In the genomic region with DNA sequence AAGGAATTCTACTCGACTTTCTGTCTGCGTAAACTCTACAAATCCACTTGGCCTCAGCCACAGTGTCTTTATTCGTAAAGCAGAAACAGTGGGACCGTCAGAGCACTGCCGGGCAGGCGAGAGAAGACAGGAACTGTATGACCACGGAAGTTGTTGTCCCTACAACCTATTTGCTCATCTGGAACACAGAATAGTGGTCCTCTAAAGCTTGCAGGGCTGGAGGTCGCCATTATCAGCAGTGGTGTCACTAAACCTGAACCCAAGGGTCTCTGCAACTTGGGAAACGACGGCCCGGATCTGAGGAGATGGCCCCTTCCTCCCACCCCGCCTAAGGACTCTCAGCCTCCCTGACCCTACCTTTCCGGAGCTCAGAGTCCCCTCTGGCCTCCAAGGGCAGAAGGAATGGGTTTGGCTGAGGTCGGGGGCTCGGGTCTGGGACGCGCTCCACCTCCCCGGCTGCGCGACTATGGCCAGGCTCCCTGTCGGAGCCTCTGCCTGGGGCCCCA, we compare ENCODE assay signal across 8 cellular contexts. TPM values are rescaled to one million over a fixed set of nuclear protein-coding genes. Genes with fewer than 3 reads are reported as not detected.
DNase-seq lines count a peak whose midpoint lies in the region; ATAC-seq and TF ChIP-seq lines count a peak whose summit lies in the region.

No MANE protein-coding gene starts in this region.

- peaks cover 40% of the 10 kb centered on the region for H3K4me1 Mint-ChIP-seq in activated CD4-positive, alpha-beta T cell treated with anti-CD3 and anti-CD28 coated beads, Interleukin-2, amount 10 ng/mL, durations not matched to agents 7 days and 5 days
- peaks cover 49% of the 10 kb centered on the region for H3K4me1 Mint-ChIP-seq in central memory CD8-positive, alpha-beta T cell

- intact Hi-C loops in right lobe of liver (cut with DNase I) (no loop called here), tibial artery (cut with DNase I; ENCODE audit: low total_unique reads) (no loop called here)

- H3K36me3 ChIP-seq in right lobe of liver (no peaks in the 10 kb centered on the region), tibial artery (peaks cover 0 to 7% (median 7%) of the 10 kb centered on the region in 3 donors)

- TF ChIP-seq POLR2A in NB4 (IDR thresholded peaks at IDR 0.05; ENCODE audit: extremely low read depth, insufficient read length) (no peak), right lobe of liver (IDR thresholded peaks at IDR 0.05) (no peak)

- peaks cover 0 to 29% (median 6%) of the 10 kb centered on the region in 4 donors for H3K4me1 ChIP-seq in right lobe of liver
- H3K4me1 ChIP-seq in tibial artery: peaks cover 0 to 46% (median 26%) of the 10 kb centered on the region in 4 donors

- H3K4me3 Mint-ChIP-seq in activated CD4-positive, alpha-beta T cell treated with anti-CD3 and anti-CD28 coated beads, Interleukin-2, amount 10 ng/mL, durations not matched to agents 7 days and 5 days: peak overlapping the region; percentile 94
- H3K4me3 Mint-ChIP-seq in central memory CD8-positive, alpha-beta T cell: peak overlapping the region; percentile 98

- peak overlapping the region; percentile 96 for H3K27ac Mint-ChIP-seq in activated CD4-positive, alpha-beta T cell treated with anti-CD3 and anti-CD28 coated beads, Interleukin-2, amount 10 ng/mL, durations not matched to agents 7 days and 5 days
- peak overlapping the region; percentile 96 for H3K27ac Mint-ChIP-seq in central memory CD8-positive, alpha-beta T cell (ENCODE audit: low read depth)

- no peaks in the 10 kb centered on the region for H3K27me3 Mint-ChIP-seq in activated CD4-positive, alpha-beta T cell treated with anti-CD3 and anti-CD28 coated beads, Interleukin-2, amount 10 ng/mL, durations not matched to agents 7 days and 5 days
- no peaks in the 10 kb centered on the region for H3K27me3 Mint-ChIP-seq in central memory CD8-positive, alpha-beta T cell

- TF ChIP-seq CTCF in NB4 (IDR thresholded peaks at IDR 0.05; ENCODE audit: low read depth, low read length) (no peak), right lobe of liver (IDR thresholded peaks at IDR 0.05) (no peak), tibial artery (IDR thresholded peaks at IDR 0.05) (no peak)

- POLR2A ChIA-PET in activated CD4-positive, alpha-beta T cell treated with anti-CD3 and anti-CD28 coated beads, Interleukin-2, amount 10 ng/mL, durations not matched to agents 7 days and 5 days (lab: Charles Lee): interaction anchor here (0.6 to 0.7 kb wide), 2 partner anchors 38 to 107 kb away, joined by 3 read pairs; no protein-coding TSS in a partner anchor

- CTCF ChIA-PET in activated CD4-positive, alpha-beta T cell treated with anti-CD3 and anti-CD28 coated beads, Interleukin-2, amount 10 ng/mL, durations not matched to agents 7 days and 5 days (lab: Charles Lee): interaction anchor here (0.7 kb wide), 1 partner anchor 133 kb away, joined by 3 read pairs; no protein-coding TSS in a partner anchor

- H3K9me3 ChIP-seq in right lobe of liver (no peaks in the 10 kb centered on the region), tibial artery (no peaks in the 10 kb centered on the region)

- H3K27me3 ChIP-seq in right lobe of liver (no peaks in the 10 kb centered on the region), tibial artery (no peaks in the 10 kb centered on the region)

- peak; percentile 3 for ATAC-seq in central memory CD8-positive, alpha-beta T cell (replicated peaks; ENCODE audit: extremely low read depth, poor library complexity, severe bottlenecking)
- ATAC-seq in right lobe of liver (peak; percentile 12 to 58 (median 32)), HG02973 (IDR thresholded peaks at IDR 0.05; ENCODE audit: unreplicated experiment) (no peak), GM19395 (IDR thresholded peaks at IDR 0.05; ENCODE audit: unreplicated experiment) (no peak)

- peak overlapping the region; percentile 66 to 96 (median 93) for H3K27ac ChIP-seq in right lobe of liver
- peak overlapping the region; percentile 87 to 96 for H3K27ac ChIP-seq in tibial artery

- under 1% methylated on average over 14 of the region's 21 CpGs for WGBS in right lobe of liver (ENCODE audit: insufficient coverage, low coverage, low lambda C conversion rate, missing lambda C conversion rate)

- no peak for DNase-seq in activated CD4-positive, alpha-beta T cell treated with anti-CD3 and anti-CD28 coated beads, Interleukin-2, amount 10 ng/mL, durations not matched to agents 7 days and 5 days
- DNase-seq in activated CD4-positive, alpha-beta T cell treated with anti-CD3 and anti-CD28 coated beads, Interleukin-2, amount 50 U/mL, for 4 hours: no peak
- peak; percentile 61 for DNase-seq in NB4 (ENCODE audit: low read depth)
- no peak for DNase-seq in central memory CD8-positive, alpha-beta T cell (ENCODE audit: low spot score in 2 of 2)
- DNase-seq in right lobe of liver: no peak
- no peak for DNase-seq in tibial artery

- no peaks in the 10 kb centered on the region for H3K9me3 Mint-ChIP-seq in activated CD4-positive, alpha-beta T cell treated with anti-CD3 and anti-CD28 coated beads, Interleukin-2, amount 10 ng/mL, durations not matched to agents 7 days and 5 days
- peaks cover 5% of the 10 kb centered on the region for H3K9me3 Mint-ChIP-seq in central memory CD8-positive, alpha-beta T cell

- peaks cover 28% of the 10 kb centered on the region for H3K36me3 Mint-ChIP-seq in activated CD4-positive, alpha-beta T cell treated with anti-CD3 and anti-CD28 coated beads, Interleukin-2, amount 10 ng/mL, durations not matched to agents 7 days and 5 days (ENCODE audit: low read depth)
- H3K36me3 Mint-ChIP-seq in central memory CD8-positive, alpha-beta T cell (ENCODE audit: insufficient read depth): peaks cover 12% of the 10 kb centered on the region

- H3K4me3 ChIP-seq in NB4 (ENCODE audit: low read depth, low read length): peak overlapping the region; percentile 99
- H3K4me3 ChIP-seq in right lobe of liver: peak overlapping the region; percentile 84 to 99 (median 98)
- H3K4me3 ChIP-seq in tibial artery: peak overlapping the region; percentile 88 to 99

RNA-seq across cellular contexts. Expression of a gene that starts 0.4 kb away (rescaled TPM):
- 10 to 100 TPM; 39.1 to 40.3 TPM for total RNA-seq in activated CD4-positive, alpha-beta T cell treated with anti-CD3 and anti-CD28 coated beads, Interleukin-2, amount 10 ng/mL, durations not matched to agents 7 days and 5 days
- total RNA-seq in right lobe of liver: 10 to 100 TPM; 13.8 to 28.5 (median 21.2) TPM

RNA-seq across cellular contexts. Expression of a gene that starts 0.5 kb away (rescaled TPM):
- 100 to 1,000 TPM; 136 to 149 TPM for total RNA-seq in activated CD4-positive, alpha-beta T cell treated with anti-CD3 and anti-CD28 coated beads, Interleukin-2, amount 10 ng/mL, durations not matched to agents 7 days and 5 days
- 100 to 1,000 TPM; 130 to 178 (median 164) TPM for total RNA-seq in right lobe of liver

RNA-seq across cellular contexts. Expression of a gene that starts 53.0 kb away (rescaled TPM):
- 10 to 100 TPM; 17.3 to 19.9 TPM for total RNA-seq in activated CD4-positive, alpha-beta T cell treated with anti-CD3 and anti-CD28 coated beads, Interleukin-2, amount 10 ng/mL, durations not matched to agents 7 days and 5 days
- total RNA-seq in right lobe of liver: 100 to 1,000 TPM in 1 of 6 experiments, 10 to 100 TPM in 5; 20.8 to 104 (median 53.1) TPM

Comparison
In these comparisons a context has a peak if more than half of its experiments do, and no peak if none do; other contexts are left out.
1. ATAC-seq: peak in central memory CD8-positive, alpha-beta T cell (single experiment) and right lobe of liver (4 of 4); none in HG02973 (single experiment) and GM19395 (single experiment).
2. Peak in every context shown above with its lines, with median percentiles within 50 percentile points of each other: H3K4me3 ChIP-seq.